8 cellular contexts compared by ENCODE assay signal in the genomic region with DNA sequence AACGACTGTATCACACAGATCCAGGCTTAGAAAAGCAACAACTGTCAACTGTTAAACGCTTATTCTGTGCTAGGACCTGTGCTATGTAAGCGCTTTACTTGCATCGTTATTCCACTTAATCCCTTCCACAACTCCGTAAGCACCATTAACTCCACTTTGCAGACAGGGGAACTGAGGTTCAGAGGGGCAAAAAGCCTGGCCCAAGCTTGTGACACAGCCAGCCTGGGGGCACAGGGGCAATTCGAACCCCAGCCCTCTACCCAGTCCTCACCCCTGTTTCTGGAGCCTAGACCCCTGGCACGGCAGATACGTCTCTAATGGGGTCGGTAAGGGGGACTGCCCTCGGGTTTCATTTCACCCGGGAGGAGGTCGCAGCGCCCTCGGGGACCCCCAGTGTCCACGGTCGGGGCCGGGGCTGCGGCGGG. TPM values are rescaled to one million over a fixed set of nuclear protein-coding genes. Genes with fewer than 3 reads are reported as not detected.
DNase-seq lines count a peak whose midpoint lies in the region; ATAC-seq and TF ChIP-seq lines count a peak whose summit lies in the region.

No MANE protein-coding gene starts in this region.

- 1% methylated on average over 19 of the region's 19 CpGs for WGBS in aorta, 2 donors

- H3K9me3 ChIP-seq in lower lobe of right lung: no peaks in the 10 kb centered on the region
- no peaks in the 10 kb centered on the region for H3K9me3 ChIP-seq in aorta (ENCODE audit: control insufficient read depth, low read length)

- H3K4me1 ChIP-seq in lower lobe of right lung (peaks cover 24% of the 10 kb centered on the region), aorta (ENCODE audit: control insufficient read depth in 1 of 2, insufficient read depth in 2 of 2, low read length in 2 of 2) (no peaks in the 10 kb centered on the region)

- DNase-seq in astrocyte of the spinal cord (ENCODE audit: low read depth, low spot score): peak; percentile 5
- no peak for DNase-seq in lower lobe of right lung
- peak in 1 of 2 donors; percentile 52 for DNase-seq in aorta
- DNase-seq in stimulated activated CD4-positive, alpha-beta T cell treated with anti-CD3 and anti-CD28 coated beads, Interleukin-4, amount 100 ng/mL, for 1 hour: no peak
- no peak for DNase-seq in hippocampal formation (lab: John Stamatoyannopoulos, UW)

- TF ChIP-seq CTCF in astrocyte of the spinal cord (IDR thresholded peaks at IDR 0.05; ENCODE audit: low read depth, low read length) (no peak), lower lobe of right lung (IDR thresholded peaks at IDR 0.05) (no peak)

- H3K27ac ChIP-seq in lower lobe of right lung (peak overlapping the region; percentile 91), aorta (ENCODE audit: low read depth in 1 of 2, low read length in 2 of 2) (peak overlapping the region in 1 of 2 donors; percentile 1)

- H3K27me3 ChIP-seq in lower lobe of right lung (ENCODE audit: low read depth): no peaks in the 10 kb centered on the region
- no peaks in the 10 kb centered on the region for H3K27me3 ChIP-seq in aorta (ENCODE audit: control insufficient read depth in 1 of 2, insufficient read depth in 2 of 2, low read length in 1 of 2)

- H3K4me3 ChIP-seq in astrocyte of the spinal cord (ENCODE audit: low read depth, low read length) (peak overlapping the region; percentile 74), lower lobe of right lung (peak overlapping the region; percentile 87), aorta (ENCODE audit: low read length in 2 of 2) (peak overlapping the region; percentile 49 to 68)

- H3K36me3 ChIP-seq in lower lobe of right lung: no peaks in the 10 kb centered on the region
- H3K36me3 ChIP-seq in aorta (ENCODE audit: control insufficient read depth in 1 of 2, insufficient read depth in 2 of 2, low read length in 1 of 2): no peaks in the 10 kb centered on the region

- intact Hi-C loops in lower lobe of right lung (cut with DNase I) (no loop called here), aorta (cut with DNase I) (loop anchor here in 1 of 2 donors (1.0 kb wide), 1 partner anchor 27 kb away; the partner anchor contains the start of gene NDRG3)

- ATAC-seq in GM18867 (IDR thresholded peaks at IDR 0.05; ENCODE audit: unreplicated experiment) (peak; percentile 7), HG03439 (IDR thresholded peaks at IDR 0.05; ENCODE audit: unreplicated experiment) (peak; percentile 12), lower lobe of right lung (no peak), aorta (ENCODE audit: low FRiP score) (no peak), HG02571 (IDR thresholded peaks at IDR 0.05; ENCODE audit: unreplicated experiment) (no peak)

- in situ Hi-C loops in astrocyte of the spinal cord (cut with HindIII; ENCODE audit: low sequenced_read_pairs): no loop called here

RNA-seq across cellular contexts. Expression of gene DSN1, which starts 0.4 kb away (rescaled TPM):
- total RNA-seq in lower lobe of right lung (6.5 TPM), aorta (1 to 10 TPM; 7.1 to 7.7 TPM)
- 10 to 100 TPM in 1 of 2 donors, 1 to 10 TPM in 1; 7.1 to 10.6 TPM for polyA plus RNA-seq in aorta

RNA-seq across cellular contexts. Expression of gene NDRG3, which starts 27.2 kb away (rescaled TPM):
- total RNA-seq in lower lobe of right lung: 30.4 TPM
- total RNA-seq in aorta: 10 to 100 TPM; 35.7 to 37.6 TPM
- polyA plus RNA-seq in aorta: 10 to 100 TPM; 31.4 to 31.8 TPM

Comparison
In these comparisons a context has a peak if more than half of its experiments do, and no peak if none do; other contexts are left out.
1. ATAC-seq: peak in GM18867 (single experiment) and HG03439 (single experiment); none in lower lobe of right lung (0 of 2), aorta (single experiment) and HG02571 (single experiment).
2. Peak in every context shown above with its lines, with median percentiles within 50 percentile points of each other: H3K4me3 ChIP-seq.